9 cellular contexts compared by ENCODE assay signal in genomic region chr5:55146543-55147151, GRCh38. TPM values are rescaled to one million over a fixed set of nuclear protein-coding genes. Genes with fewer than 3 reads are reported as not detected.
DNase-seq lines count a peak whose midpoint lies in the region; ATAC-seq and TF ChIP-seq lines count a peak whose summit lies in the region.
"Had no signal": no experiment of that assay in that cellular context is flagged by ENCODE, and none has a peak within 500 bp of the region (broad histone marks: within the 10 kb centered on the region; RNA-seq: fewer than 3 reads in every experiment).

No MANE protein-coding gene starts in this region.

- no peaks in the 10 kb centered on the region for H3K79me2 ChIP-seq in hepatocyte

- peak overlapping the region; percentile 6 for H3K27ac Mint-ChIP-seq in T-helper 2 cell treated with Interferon-gamma antibody and Interleukin-4, amounts not matched to agents 5 μg/mL and 100 μg/mL, for 36 hours
- H3K27ac Mint-ChIP-seq: stimulated activated naive CD8-positive, alpha-beta T cell treated with anti-CD3 and anti-CD28 coated beads, Interleukin-15, Interleukin-2, amounts not matched to agents 100 ng/mL and 50 ng/mL, for 24 hours had no signal

- no peaks in the 10 kb centered on the region for H3K9me3 ChIP-seq in ascending aorta
- no peaks in the 10 kb centered on the region for H3K9me3 ChIP-seq in hepatocyte (ENCODE audit: low read depth)

- peaks cover 9% of the 10 kb centered on the region for H3K36me3 Mint-ChIP-seq in T-helper 2 cell treated with Interferon-gamma antibody and Interleukin-4, amounts not matched to agents 5 μg/mL and 100 μg/mL, for 36 hours (ENCODE audit: low read depth)

- H3K4me2 ChIP-seq in hepatocyte, result peak overlapping the region; percentile 46

- H3K36me3 ChIP-seq in ascending aorta, result no peaks in the 10 kb centered on the region
- H3K36me3 ChIP-seq in hepatocyte (replicated peaks; ENCODE audit: insufficient read depth, low read depth), result no peaks in the 10 kb centered on the region

- peak; percentile 82 for TF ChIP-seq CTCF in GM12875 (IDR thresholded peaks at IDR 0.05; ENCODE audit: borderline replicate concordance, insufficient read depth, low read depth, low read length)
- peak; percentile 75 to 89 (median 88) for TF ChIP-seq CTCF in ascending aorta (IDR thresholded peaks at IDR 0.05)
- peak; percentile 96 for TF ChIP-seq CTCF in hepatocyte (IDR thresholded peaks at IDR 0.05; ENCODE audit: poor library complexity)

- no peak overlapping the region for H2AFZ ChIP-seq in hepatocyte

- H3K27ac ChIP-seq in ascending aorta (no peak overlapping the region), hepatocyte (no peak overlapping the region)

- ATAC-seq in HG02970 (IDR thresholded peaks at IDR 0.05; ENCODE audit: low FRiP score, unreplicated experiment), result peak; percentile 74

- H3K4me1 ChIP-seq in ascending aorta (no peaks in the 10 kb centered on the region), hepatocyte (ENCODE audit: insufficient read depth) (no peaks in the 10 kb centered on the region)

- WGBS in hepatocyte (ENCODE audit: low lambda C conversion rate, missing lambda C conversion rate), result 9% methylated on average over 11 of the region's 11 CpGs

- H3K9me3 Mint-ChIP-seq in T-helper 2 cell treated with Interferon-gamma antibody and Interleukin-4, amounts not matched to agents 5 μg/mL and 100 μg/mL, for 36 hours, result no peaks in the 10 kb centered on the region
- H3K9me3 Mint-ChIP-seq: stimulated activated naive CD8-positive, alpha-beta T cell treated with anti-CD3 and anti-CD28 coated beads, Interleukin-15, Interleukin-2, amounts not matched to agents 100 ng/mL and 50 ng/mL, for 24 hours had no signal

- DNase-seq in NCI-H2081 treated with DMSO at 0.1 percent for 48 hours (lab: John Stamatoyannopoulos, UW) (peak; percentile 20), ascending aorta (ENCODE audit: low spot score in 2 of 2) (peak in 1 of 2 donors; percentile 87), hepatocyte (ENCODE audit: low spot score) (peak; percentile 91), skeletal muscle cell (ENCODE audit: low read depth) (peak; percentile 37), cerebellar nuclear complex (lab: John Stamatoyannopoulos, UW) (no peak)
- DNase-seq in T-helper 2 cell treated with Interferon-gamma antibody and Interleukin-4, amounts not matched to agents 5 μg/mL and 100 μg/mL, for 36 hours (ENCODE audit: low spot score), result peak; percentile 78

- peaks cover 29% of the 10 kb centered on the region for H3K27me3 Mint-ChIP-seq in T-helper 2 cell treated with Interferon-gamma antibody and Interleukin-4, amounts not matched to agents 5 μg/mL and 100 μg/mL, for 36 hours (ENCODE audit: low read depth)

- H3K9me2 ChIP-seq in hepatocyte (replicated peaks; ENCODE audit: insufficient read depth), result no peaks in the 10 kb centered on the region

- H3K4me3 Mint-ChIP-seq in T-helper 2 cell treated with Interferon-gamma antibody and Interleukin-4, amounts not matched to agents 5 μg/mL and 100 μg/mL, for 36 hours, result peak overlapping the region; percentile 57
- H3K4me3 Mint-ChIP-seq: stimulated activated naive CD8-positive, alpha-beta T cell treated with anti-CD3 and anti-CD28 coated beads, Interleukin-15, Interleukin-2, amounts not matched to agents 100 ng/mL and 50 ng/mL, for 24 hours had no signal

- H3K27me3 ChIP-seq in ascending aorta (no peaks in the 10 kb centered on the region), hepatocyte (peaks cover 3% of the 10 kb centered on the region)

- H3K4me3 ChIP-seq in GM12875 (ENCODE audit: low read depth, low read length) (no peak overlapping the region), ascending aorta (no peak overlapping the region), hepatocyte (no peak overlapping the region), skeletal muscle cell (ENCODE audit: low read depth, low read length) (no peak overlapping the region)

- peaks cover 46% of the 10 kb centered on the region for H3K4me1 Mint-ChIP-seq in T-helper 2 cell treated with Interferon-gamma antibody and Interleukin-4, amounts not matched to agents 5 μg/mL and 100 μg/mL, for 36 hours (ENCODE audit: low read depth)

- H4K20me1 ChIP-seq in hepatocyte (ENCODE audit: insufficient read depth, poor library complexity, severe bottlenecking), result no peaks in the 10 kb centered on the region

- intact Hi-C loops in ascending aorta (cut with DNase I), result loop anchor here (1.0 to 10.0 kb wide), 2 partner anchors 202 to 240 kb away; no protein-coding TSS in a partner anchor

RNA-seq across cellular contexts. Expression of gene GPX8, which starts 13.3 kb away (rescaled TPM):
- 27.9 TPM for total RNA-seq in ascending aorta
- total RNA-seq in hepatocyte, result 178 and 196 TPM in 2 replicates
- polyA plus RNA-seq in hepatocyte, result 134 and 143 TPM in 2 replicates

RNA-seq across cellular contexts. Expression of gene CDC20B, which starts 26.3 kb away (rescaled TPM):
- total RNA-seq in ascending aorta (not detected), hepatocyte (0.28 and 0.30 TPM in 2 replicates)
- 0.12 TPM in 1 of 2 replicates, not detected in the other for polyA plus RNA-seq in hepatocyte

RNA-seq across cellular contexts. Expression of gene GZMA, which starts 44.2 kb away (rescaled TPM):
- total RNA-seq in ascending aorta (not detected), hepatocyte (not detected in 2 replicates)
- not detected in 2 replicates for polyA plus RNA-seq in hepatocyte

Comparison
In these comparisons a context has a peak if more than half of its experiments do, and no peak if none do; other contexts are left out.
1. DNase-seq: peak in NCI-H2081 treated with DMSO at 0.1 percent for 48 hours (single experiment), T-helper 2 cell treated with Interferon-gamma antibody and Interleukin-4, amounts not matched to agents 5 μg/mL and 100 μg/mL, for 36 hours (single experiment), hepatocyte (single experiment) and skeletal muscle cell (single experiment); none in cerebellar nuclear complex (0 of 2).
2. Peak in every context shown above with its lines, with median percentiles within 50 percentile points of each other: CTCF ChIP-seq.